8 cellular contexts compared by ENCODE assay signal in genomic region chr6:142945446-142946180, GRCh38. TPM values are rescaled to one million over a fixed set of nuclear protein-coding genes. Genes with fewer than 3 reads are reported as not detected.
A peak's percentile ranks its signal among the peaks of the same experiment; 100 is the strongest.
DNase-seq lines count a peak whose midpoint lies in the region; ATAC-seq lines count a peak whose summit lies in the region.

No MANE protein-coding gene starts in this region.

- peak; percentile 63 for DNase-seq in NCI-H748 (lab: John Stamatoyannopoulos, UW; ENCODE audit: unreplicated experiment)
- no peak for DNase-seq in NCI-H748 treated with DMSO at 0.1 percent for 48 hours (lab: John Stamatoyannopoulos, UW)
- DNase-seq in T-helper 17 cell = peak; percentile 57 to 68 (median 64)
- peak; percentile 86 for DNase-seq in astrocyte of the hippocampus (ENCODE audit: low read depth, low spot score)

- peak; percentile 19 for ATAC-seq in HG03159 (IDR thresholded peaks at IDR 0.05; ENCODE audit: unreplicated experiment)
- ATAC-seq in T-helper 17 cell = peak; percentile 16
- ATAC-seq in HG03342 (IDR thresholded peaks at IDR 0.05; ENCODE audit: unreplicated experiment) = no peak

- H3K9me3 ChIP-seq in T-helper 17 cell (ENCODE audit: control insufficient read depth, low read length, poor library complexity, severe bottlenecking) = no peaks in the 10 kb centered on the region

- peak overlapping the region; percentile 94 for H3K27ac Mint-ChIP-seq in T-helper 17 cell

- peak overlapping the region; percentile 91 for H3K4me3 Mint-ChIP-seq in T-helper 17 cell

- peak overlapping the region; percentile 93 to 100 (median 99) for H3K27ac ChIP-seq in skin epidermis

- H3K27me3 Mint-ChIP-seq in T-helper 17 cell = no peaks in the 10 kb centered on the region

- H3K36me3 Mint-ChIP-seq in T-helper 17 cell (ENCODE audit: low read depth) = no peaks in the 10 kb centered on the region

- H3K4me3 ChIP-seq in iPS-11a (ENCODE audit: low read depth, low read length) (peak overlapping the region; percentile 94), skin epidermis (peak overlapping the region; percentile 78 to 96 (median 85))

- peaks cover 35% of the 10 kb centered on the region for H3K4me1 Mint-ChIP-seq in T-helper 17 cell

RNA-seq across cellular contexts. Expression of gene HIVEP2, which starts 0.6 kb away (rescaled TPM):
- total RNA-seq in T-helper 17 cell = 10 to 100 TPM; 73.6 to 78.6 TPM
